In genomic region chr12:54602661-54603060, GRCh38 we compare ENCODE assay signal across 19 cellular contexts. TPM values are rescaled to one million over a fixed set of nuclear protein-coding genes. Genes with fewer than 3 reads are reported as not detected.
"Had no signal": no experiment of that assay in that cellular context is flagged by ENCODE, and none has a peak within 500 bp of the region (broad histone marks: within the 10 kb centered on the region; RNA-seq: fewer than 3 reads in every experiment).

No MANE protein-coding gene starts in this region.

- H3K9me3 ChIP-seq: neutrophil, ovary, thyroid gland had no signal

- H3K27ac ChIP-seq: neutrophil, ovary, thyroid gland had no signal

- H3K9me3 Mint-ChIP-seq: activated naive CD4-positive, alpha-beta T cell treated with anti-CD3 and anti-CD28 coated beads, Interleukin-2, amount 10 ng/mL, durations not matched to agents 7 days and 5 days; activated naive CD8-positive, alpha-beta T cell treated with anti-CD3 and anti-CD28 coated beads, Interleukin-2, amount 50 U/mL, for 24 hours; dendritic cell treated with granulocyte-macrophage colony-stimulating factor and Interleukin-4, amounts not matched to agents 40 ng/mL and 50 ng/mL, for 4 days; nephron; T-helper 1 cell treated with Interleukin-12 subunit alpha and Interleukin-12 subunit beta and Interleukin-4 antibody, amounts not matched to agents 30 μg/mL and 1 μg/mL, for 36 hours had no signal

- H3K27me3 ChIP-seq: ovary, thyroid gland had no signal

- H3K36me3 Mint-ChIP-seq: activated naive CD4-positive, alpha-beta T cell treated with anti-CD3 and anti-CD28 coated beads, Interleukin-2, amount 10 ng/mL, durations not matched to agents 7 days and 5 days; brain had no signal

- H3K4me1 Mint-ChIP-seq: nephron had no signal

- H3K27ac Mint-ChIP-seq: activated naive CD4-positive, alpha-beta T cell treated with anti-CD3 and anti-CD28 coated beads, Interleukin-2, amount 10 ng/mL, durations not matched to agents 7 days and 5 days; activated naive CD8-positive, alpha-beta T cell treated with anti-CD3 and anti-CD28 coated beads, Interleukin-2, amount 50 U/mL, for 24 hours; brain; dendritic cell treated with granulocyte-macrophage colony-stimulating factor and Interleukin-4, amounts not matched to agents 40 ng/mL and 50 ng/mL, for 4 days; nephron; T-helper 1 cell treated with Interleukin-12 subunit alpha and Interleukin-12 subunit beta and Interleukin-4 antibody, amounts not matched to agents 30 μg/mL and 1 μg/mL, for 36 hours had no signal

- H3K4me3 Mint-ChIP-seq: activated naive CD4-positive, alpha-beta T cell treated with anti-CD3 and anti-CD28 coated beads, Interleukin-2, amount 10 ng/mL, durations not matched to agents 7 days and 5 days; activated naive CD8-positive, alpha-beta T cell treated with anti-CD3 and anti-CD28 coated beads, Interleukin-2, amount 50 U/mL, for 24 hours; brain; dendritic cell treated with granulocyte-macrophage colony-stimulating factor and Interleukin-4, amounts not matched to agents 40 ng/mL and 50 ng/mL, for 4 days; nephron; T-helper 1 cell treated with Interleukin-12 subunit alpha and Interleukin-12 subunit beta and Interleukin-4 antibody, amounts not matched to agents 30 μg/mL and 1 μg/mL, for 36 hours had no signal

- H3K36me3 ChIP-seq: neutrophil, ovary, thyroid gland had no signal

- H3K27me3 Mint-ChIP-seq: activated naive CD8-positive, alpha-beta T cell treated with anti-CD3 and anti-CD28 coated beads, Interleukin-2, amount 50 U/mL, for 24 hours had no signal

- H3K4me3 ChIP-seq: ovary, thyroid gland had no signal

RNA-seq across cellular contexts. Expression of gene PPP1R1A, which starts 14.2 kb away (rescaled TPM):
- total RNA-seq: activated CD8-positive, alpha-beta memory T cell treated with anti-CD3 and anti-CD28 coated beads for 36 hours; chondrocyte; pulmonary artery endothelial cell had no signal

RNA-seq across cellular contexts. Expression of gene LACRT, which starts 32.0 kb away (rescaled TPM):
- total RNA-seq: activated CD8-positive, alpha-beta memory T cell treated with anti-CD3 and anti-CD28 coated beads for 36 hours; cardiac septum; chondrocyte; frontal cortex; left ventricle myocardium superior; ovary; pulmonary artery endothelial cell; right cardiac atrium; skeletal muscle tissue; thyroid gland; ureter had no signal
- polyA plus RNA-seq: esophagus, ovary, right cardiac atrium had no signal

RNA-seq across cellular contexts. Expression of gene DCD, which starts 45.5 kb away (rescaled TPM):
- total RNA-seq: activated CD8-positive, alpha-beta memory T cell treated with anti-CD3 and anti-CD28 coated beads for 36 hours; cardiac septum; chondrocyte; frontal cortex; left ventricle myocardium superior; ovary; pulmonary artery endothelial cell; right cardiac atrium; skeletal muscle tissue; thyroid gland; ureter had no signal
- polyA plus RNA-seq: esophagus, ovary, right cardiac atrium had no signal

RNA-seq across cellular contexts. Expression of gene PDE1B, which starts 53.3 kb away (rescaled TPM):
- total RNA-seq: pulmonary artery endothelial cell had no signal
